1 cellular context compared by ENCODE assay signal in genomic region chr5:139341187-139341688, GRCh38.
TF ChIP-seq lines count a peak whose summit lies in the region.

No MANE protein-coding gene starts in this region.

TF ChIP-seq in HepG2, 621 proteins besides CTCF, POLR2A, EP300 and RAD21 (continued from another document):
- TF ChIP-seq FUBP1 (CRISPR knock-in tag; IDR thresholded peaks at IDR 0.05; ENCODE audit: borderline replicate concordance): no peak
- TF ChIP-seq NFE2L1 (CRISPR knock-in tag; IDR thresholded peaks at IDR 0.05; ENCODE audit: borderline replicate concordance): no peak
- no peak for TF ChIP-seq ZIK1 (CRISPR knock-in tag; IDR thresholded peaks at IDR 0.05; ENCODE audit: borderline replicate concordance, low read depth)
- TF ChIP-seq KLF9 (CRISPR knock-in tag; IDR thresholded peaks at IDR 0.05; ENCODE audit: low read depth): no peak
- TF ChIP-seq KLF11 (CRISPR knock-in tag; IDR thresholded peaks at IDR 0.05): no peak
- no peak for TF ChIP-seq ZFAT (CRISPR knock-in tag; conservative IDR thresholded peaks at IDR 0.05)
- TF ChIP-seq ZNF292 (CRISPR knock-in tag; IDR thresholded peaks at IDR 0.05; ENCODE audit: borderline replicate concordance, low read depth): 0 out of 2 replicates have a peak, but pooled peaks have one; percentile 60
- TF ChIP-seq ZNF407 (CRISPR knock-in tag; IDR thresholded peaks at IDR 0.05; ENCODE audit: not compliant biosample characterization): no peak
- TF ChIP-seq ZNF790 (CRISPR knock-in tag; IDR thresholded peaks at IDR 0.05; ENCODE audit: borderline replicate concordance): no peak
- TF ChIP-seq ZNF878 (CRISPR knock-in tag; IDR thresholded peaks at IDR 0.05): 0 out of 2 replicates have a peak, but pooled peaks have one; percentile 69
- no peak for TF ChIP-seq PTBP1 (IDR thresholded peaks at IDR 0.05; ENCODE audit: low read depth, low read length, poor library complexity, severe bottlenecking)
- TF ChIP-seq ZNF276 (CRISPR knock-in tag; IDR thresholded peaks at IDR 0.05; ENCODE audit: low read depth): no peak
- TF ChIP-seq RNF219 (CRISPR knock-in tag; IDR thresholded peaks at IDR 0.05): no peak
- no peak for TF ChIP-seq FOXP4 (CRISPR knock-in tag; IDR thresholded peaks at IDR 0.05)
- TF ChIP-seq NFKBIZ (CRISPR knock-in tag; IDR thresholded peaks at IDR 0.05): no peak
- TF ChIP-seq ZNF234 (CRISPR knock-in tag; conservative IDR thresholded peaks at IDR 0.05): no peak
- TF ChIP-seq ZNF232 (CRISPR knock-in tag; IDR thresholded peaks at IDR 0.05; ENCODE audit: borderline replicate concordance): 0 out of 2 replicates have a peak, but pooled peaks have one; percentile 17
